ENCODE assay signal across 20 cellular contexts in the genomic region with DNA sequence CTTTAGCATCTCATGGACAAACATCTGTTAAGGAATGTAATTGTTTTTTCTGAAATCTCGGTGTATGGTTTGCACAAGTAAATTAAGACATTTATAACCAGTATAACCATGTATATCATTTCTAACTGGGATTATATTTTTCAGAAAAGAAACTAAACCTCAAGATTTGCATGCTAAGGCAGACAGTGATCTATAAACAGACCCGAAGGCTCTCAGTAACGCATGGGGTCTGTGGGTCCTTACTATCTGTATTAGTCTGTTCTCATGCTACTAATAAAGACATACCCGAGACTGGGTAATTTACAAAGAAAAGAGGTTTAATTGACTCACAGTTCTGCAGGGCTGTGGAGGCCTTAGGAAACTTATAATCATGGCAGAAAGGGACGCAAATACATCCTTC.
A peak's percentile ranks its signal among the peaks of the same experiment; 100 is the strongest.
DNase-seq lines count a peak whose midpoint lies in the region; ATAC-seq and TF ChIP-seq lines count a peak whose summit lies in the region.
"Had no signal": no experiment of that assay in that cellular context is flagged by ENCODE, and none has a peak within 500 bp of the region (broad histone marks: within the 10 kb centered on the region; RNA-seq: fewer than 3 reads in every experiment).

No MANE protein-coding gene starts in this region.

- H3K36me3 ChIP-seq in GM06990 (ENCODE audit: control insufficient read depth, insufficient read depth, low read length) (no peaks in the 10 kb centered on the region), Peyer's patch (no peaks in the 10 kb centered on the region)
- H3K36me3 ChIP-seq: spleen had no signal

- peak; percentile 7 for DNase-seq in GM06990 (ENCODE audit: extremely low read depth, insufficient read length)
- DNase-seq in NCI-H2171 treated with DMSO at 0.1 percent for 48 hours (lab: John Stamatoyannopoulos, UW) = no peak
- no peak for DNase-seq in stimulated activated CD4-positive, alpha-beta T cell treated with anti-CD3 and anti-CD28 coated beads, Interleukin-15, amount 100 ng/mL, for 24 hours
- DNase-seq in Peyer's patch = no peak
- DNase-seq in GM03348 (ENCODE audit: low spot score) = no peak
- DNase-seq: activated CD4-positive, alpha-beta T cell treated with anti-CD3 and anti-CD28 coated beads, Interleukin-2, amount 50 U/mL, for 1 hour; activated effector memory CD4-positive, alpha-beta T cell treated with anti-CD3 and anti-CD28 coated beads, Interleukin-2, amount 50 U/mL, for 16 hours; NCI-H2029; NCI-H510A treated with DMSO at 0.1 percent for 48 hours; occipital lobe; Right ventricle myocardium superior; spleen; T-helper 1 cell had no signal

- ATAC-seq in GM19035 (IDR thresholded peaks at IDR 0.05; ENCODE audit: unreplicated experiment) (peak; percentile 78), HG02642 (IDR thresholded peaks at IDR 0.05; ENCODE audit: poor library complexity, unreplicated experiment) (peak; percentile 73), HG03439 (IDR thresholded peaks at IDR 0.05; ENCODE audit: unreplicated experiment) (peak; percentile 91)
- ATAC-seq: A549, K562 had no signal

- TF ChIP-seq POLR2A in Peyer's patch (IDR thresholded peaks at IDR 0.05) = no peak

- no peaks in the 10 kb centered on the region for H3K4me1 ChIP-seq in Peyer's patch
- H3K4me1 ChIP-seq: A549, spleen had no signal

- no peaks in the 10 kb centered on the region for H3K9me3 ChIP-seq in Peyer's patch
- H3K9me3 ChIP-seq: A549, spleen had no signal

- TF ChIP-seq CTCF in GM06990 (IDR thresholded peaks at IDR 0.05; ENCODE audit: insufficient read depth, low read length, poor library complexity, severe bottlenecking) = no peak
- no peak for TF ChIP-seq CTCF in Peyer's patch (IDR thresholded peaks at IDR 0.05)

- H3K27me3 ChIP-seq in GM06990 (replicated peaks; ENCODE audit: control insufficient read depth, insufficient read depth, low read length) (no peaks in the 10 kb centered on the region), Peyer's patch (no peaks in the 10 kb centered on the region)
- H3K27me3 ChIP-seq: BLaER1 treated with 17β-estradiol and CSF1 and Interleukin-3, amounts not matched to agents 10 nM and 100 nM; spleen had no signal

- H3K27ac ChIP-seq in Peyer's patch = no peak overlapping the region
- H3K27ac ChIP-seq: A549; BLaER1 treated with 17β-estradiol and CSF1 and Interleukin-3, amounts not matched to agents 10 nM and 100 nM; spleen had no signal

- H3K4me3 ChIP-seq in GM06990 (replicated peaks; ENCODE audit: low read depth, low read length) (no peak overlapping the region), Peyer's patch (no peak overlapping the region)
- H3K4me3 ChIP-seq: A549; BLaER1 treated with 17β-estradiol and CSF1 and Interleukin-3, amounts not matched to agents 10 nM and 100 nM; K562; lung; spleen had no signal
